14 cellular contexts compared by ENCODE assay signal in genomic region chr7:46229409-46229808, GRCh38.
DNase-seq lines count a peak whose midpoint lies in the region; FAIRE-seq and TF ChIP-seq lines count a peak whose summit lies in the region.
"Had no signal": no experiment of that assay in that cellular context is flagged by ENCODE, and none has a peak within 500 bp of the region (broad histone marks: within the 10 kb centered on the region; RNA-seq: fewer than 3 reads in every experiment).

No MANE protein-coding gene starts in this region.

- H2AFZ ChIP-seq in fibroblast of lung (ENCODE audit: low read length) (no peak overlapping the region), OCI-LY7 (ENCODE audit: low read length) (no peak overlapping the region)

- no peak overlapping the region for H3K9ac ChIP-seq in fibroblast of lung (ENCODE audit: insufficient read depth, low read length)
- no peak overlapping the region for H3K9ac ChIP-seq in skeletal muscle satellite cell (ENCODE audit: low read depth, low read length)

- H3K4me2 ChIP-seq in fibroblast of lung (ENCODE audit: extremely low read depth, insufficient read depth, low read length) = no peak overlapping the region
- peak overlapping the region; percentile 15 for H3K4me2 ChIP-seq in skeletal muscle satellite cell (ENCODE audit: low read length)
- no peak overlapping the region for H3K4me2 ChIP-seq in OCI-LY7 (ENCODE audit: low read length)

- H3K4me3 ChIP-seq in fibroblast of lung (replicated peaks in 1 of 4; ENCODE audit: control extremely low read depth in 1 of 4, insufficient read depth in 1 of 4, low read depth in 3 of 4, low read length in 4 of 4) (no peak overlapping the region), skeletal muscle satellite cell (ENCODE audit: low read length) (no peak overlapping the region), OCI-LY7 (ENCODE audit: low read depth, low read length, poor library complexity, severe bottlenecking) (no peak overlapping the region), coronary artery (no peak overlapping the region)
- H3K4me3 ChIP-seq: body of pancreas, esophagus squamous epithelium, left ventricle myocardium inferior had no signal

- TF ChIP-seq CTCF in fibroblast of lung (conservative IDR thresholded peaks at IDR 0.05 in 1 of 2, IDR thresholded peaks at IDR 0.05 in 1 of 2; ENCODE audit: low read depth in 1 of 2, low read length in 2 of 2) (no peak), OCI-LY7 (conservative IDR thresholded peaks at IDR 0.05; ENCODE audit: low read length) (no peak), coronary artery (IDR thresholded peaks at IDR 0.05) (no peak), D721Med (IDR thresholded peaks at IDR 0.05; ENCODE audit: insufficient read depth, missing control alignments) (no peak)

- no peaks in the 10 kb centered on the region for H3K9me2 ChIP-seq in OCI-LY7 (ENCODE audit: insufficient read depth, low read length)

- H4K20me1 ChIP-seq in fibroblast of lung (ENCODE audit: control insufficient read depth, extremely low read depth, insufficient read depth, low read length) (no peaks in the 10 kb centered on the region), OCI-LY7 (ENCODE audit: insufficient read depth, low read length) (no peaks in the 10 kb centered on the region)

- H3K79me2 ChIP-seq in fibroblast of lung (ENCODE audit: control insufficient read depth, insufficient read depth, low read length) (no peaks in the 10 kb centered on the region), OCI-LY7 (ENCODE audit: insufficient read depth, low read depth, low read length) (no peaks in the 10 kb centered on the region)

- H3K27ac ChIP-seq in fibroblast of lung (ENCODE audit: insufficient read depth, low read length) = no peak overlapping the region
- no peak overlapping the region for H3K27ac ChIP-seq in OCI-LY7 (ENCODE audit: low read depth, low read length, poor library complexity, severe bottlenecking)
- no peak overlapping the region for H3K27ac ChIP-seq in coronary artery
- H3K27ac ChIP-seq: body of pancreas, esophagus squamous epithelium, left ventricle myocardium inferior, VCaP had no signal

- no TSS peak for BruUV-seq in OCI-LY7 (replicated peaks; lab: Mats Ljungman, UMichigan)

- H3K4me1 ChIP-seq in fibroblast of lung (ENCODE audit: control insufficient read depth, extremely low read depth, insufficient read depth, low read length) (peaks cover 4% of the 10 kb centered on the region), skeletal muscle satellite cell (ENCODE audit: control insufficient read depth, insufficient read depth, low read length) (peaks cover 36% of the 10 kb centered on the region), OCI-LY7 (ENCODE audit: insufficient read depth, low read length, poor library complexity, severe bottlenecking) (no peaks in the 10 kb centered on the region)
- H3K4me1 ChIP-seq: body of pancreas, esophagus squamous epithelium, left ventricle myocardium inferior had no signal

- H3K9me3 ChIP-seq in fibroblast of lung (ENCODE audit: control insufficient read depth, insufficient read depth, low read depth, low read length) (no peaks in the 10 kb centered on the region), skeletal muscle satellite cell (replicated peaks; ENCODE audit: low read length) (no peaks in the 10 kb centered on the region), OCI-LY7 (ENCODE audit: low read length) (no peaks in the 10 kb centered on the region)
- H3K9me3 ChIP-seq: body of pancreas, esophagus squamous epithelium, left ventricle myocardium inferior had no signal

- H3K27me3 ChIP-seq in fibroblast of lung (ENCODE audit: control insufficient read depth, insufficient read depth, low read length) = peaks cover 4% of the 10 kb centered on the region
- no peaks in the 10 kb centered on the region for H3K27me3 ChIP-seq in skeletal muscle satellite cell (ENCODE audit: control insufficient read depth, insufficient read depth, low read length)
- H3K27me3 ChIP-seq: body of pancreas had no signal

- no peak for FAIRE-seq in D721Med (lab: Jason Lieb, UNC)

- H3K36me3 ChIP-seq in fibroblast of lung (ENCODE audit: control insufficient read depth, insufficient read depth, low read length) (no peaks in the 10 kb centered on the region), skeletal muscle satellite cell (ENCODE audit: insufficient read depth, low read length) (no peaks in the 10 kb centered on the region), OCI-LY7 (ENCODE audit: insufficient read depth, low read length) (no peaks in the 10 kb centered on the region)
- H3K36me3 ChIP-seq: esophagus squamous epithelium, left ventricle myocardium inferior had no signal

- POLR2A ChIA-PET in OCI-LY7 (lab: Charles Lee) = no interaction called here

- CTCF ChIA-PET in OCI-LY7 (lab: Charles Lee; ENCODE audit: unreplicated experiment) = no interaction called here

- intact Hi-C loops in OCI-LY7 (cut with micrococcal nuclease; ENCODE audit: unreplicated experiment) = no loop called here

- DNase-seq in GM04504 (ENCODE audit: low read depth) (peak; percentile 79), RPMI7951 (ENCODE audit: low read depth) (peak; percentile 69), fibroblast of lung (ENCODE audit: low read depth in 2 of 2) (peak; percentile 45 to 89), OCI-LY7 (ENCODE audit: low spot score) (no peak), coronary artery (ENCODE audit: low spot score) (no peak), D721Med (ENCODE audit: insufficient read length, low spot score) (no peak), NCI-H1436 (lab: John Stamatoyannopoulos, UW) (no peak)
- DNase-seq: body of pancreas, DMS 273 treated with DMSO at 0.1 percent for 48 hours, esophagus squamous epithelium, left ventricle myocardium inferior, NCI-H1694 treated with DMSO at 0.1 percent for 48 hours had no signal

Comparison
In these comparisons a context has a peak if more than half of its experiments do, and no peak if none do; other contexts are left out.
1. DNase-seq: peak in GM04504 (single experiment), RPMI7951 (single experiment) and fibroblast of lung (2 of 2); none in OCI-LY7 (single experiment), coronary artery (single experiment), D721Med (single experiment) and NCI-H1436 (single experiment).